1 cellular context compared by ENCODE assay signal in the genomic region with DNA sequence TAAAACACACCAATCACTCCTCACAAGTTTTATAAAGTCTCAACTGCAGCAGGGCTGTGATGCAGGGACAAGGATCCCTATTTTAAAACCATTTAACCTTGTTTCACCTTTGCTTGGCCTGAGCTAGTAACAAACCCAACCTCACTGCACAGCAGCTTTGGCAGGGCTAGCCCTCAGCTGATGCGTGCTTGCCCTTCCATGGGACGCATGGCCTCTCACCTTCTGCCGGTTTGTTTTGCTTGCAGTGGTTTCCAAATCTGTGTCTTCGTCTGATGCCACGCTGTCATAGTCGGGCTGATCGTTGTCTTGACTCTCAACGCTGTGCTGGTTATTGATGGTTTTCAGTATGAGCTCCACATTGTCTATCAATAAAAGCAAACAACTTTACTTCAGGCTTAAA.
TF ChIP-seq lines count a peak whose summit lies in the region.

No MANE protein-coding gene starts in this region.

TF ChIP-seq in IMR-90, 13 proteins besides CTCF, POLR2A, EP300 and RAD21:
- no peak for TF ChIP-seq RCOR1 (IDR thresholded peaks at IDR 0.05; ENCODE audit: insufficient replicate concordance, low read length)
- no peak for TF ChIP-seq FOS (IDR thresholded peaks at IDR 0.05; ENCODE audit: low read depth, low read length)
- no peak for TF ChIP-seq MXI1 (IDR thresholded peaks at IDR 0.05; ENCODE audit: borderline replicate concordance, low read depth, low read length)
- no peak for TF ChIP-seq NFE2L2 (IDR thresholded peaks at IDR 0.05; ENCODE audit: low read depth, low read length)
- TF ChIP-seq, protein P1, sequence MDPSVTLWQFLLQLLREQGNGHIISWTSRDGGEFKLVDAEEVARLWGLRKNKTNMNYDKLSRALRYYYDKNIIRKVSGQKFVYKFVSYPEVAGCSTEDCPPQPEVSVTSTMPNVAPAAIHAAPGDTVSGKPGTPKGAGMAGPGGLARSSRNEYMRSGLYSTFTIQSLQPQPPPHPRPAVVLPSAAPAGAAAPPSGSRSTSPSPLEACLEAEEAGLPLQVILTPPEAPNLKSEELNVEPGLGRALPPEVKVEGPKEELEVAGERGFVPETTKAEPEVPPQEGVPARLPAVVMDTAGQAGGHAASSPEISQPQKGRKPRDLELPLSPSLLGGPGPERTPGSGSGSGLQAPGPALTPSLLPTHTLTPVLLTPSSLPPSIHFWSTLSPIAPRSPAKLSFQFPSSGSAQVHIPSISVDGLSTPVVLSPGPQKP (IDR thresholded peaks at IDR 0.05; ENCODE audit: borderline replicate concordance, low read depth, low read length), result no peak
- no peak for TF ChIP-seq MAFK (IDR thresholded peaks at IDR 0.05; ENCODE audit: low read depth, low read length)
- no peak for TF ChIP-seq MAZ (IDR thresholded peaks at IDR 0.05; ENCODE audit: borderline replicate concordance, low read depth, low read length)
- no peak for TF ChIP-seq BHLHE40 (IDR thresholded peaks at IDR 0.05; ENCODE audit: low read depth, low read length)
- no peak for TF ChIP-seq CHD1 (IDR thresholded peaks at IDR 0.05; ENCODE audit: low read depth, low read length)
- no peak for TF ChIP-seq CEBPB (IDR thresholded peaks at IDR 0.05; ENCODE audit: low read depth, low read length)
- TF ChIP-seq SMC3 (IDR thresholded peaks at IDR 0.05; ENCODE audit: low read depth, low read length), result no peak
- TF ChIP-seq, protein P2, sequence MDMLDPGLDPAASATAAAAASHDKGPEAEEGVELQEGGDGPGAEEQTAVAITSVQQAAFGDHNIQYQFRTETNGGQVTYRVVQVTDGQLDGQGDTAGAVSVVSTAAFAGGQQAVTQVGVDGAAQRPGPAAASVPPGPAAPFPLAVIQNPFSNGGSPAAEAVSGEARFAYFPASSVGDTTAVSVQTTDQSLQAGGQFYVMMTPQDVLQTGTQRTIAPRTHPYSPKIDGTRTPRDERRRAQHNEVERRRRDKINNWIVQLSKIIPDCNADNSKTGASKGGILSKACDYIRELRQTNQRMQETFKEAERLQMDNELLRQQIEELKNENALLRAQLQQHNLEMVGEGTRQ (IDR thresholded peaks at IDR 0.05; ENCODE audit: low read depth, low read length), result no peak
- no peak for TF ChIP-seq RFX5 (IDR thresholded peaks at IDR 0.05; ENCODE audit: low read depth, low read length)
